8 cellular contexts compared by ENCODE assay signal in the genomic region with DNA sequence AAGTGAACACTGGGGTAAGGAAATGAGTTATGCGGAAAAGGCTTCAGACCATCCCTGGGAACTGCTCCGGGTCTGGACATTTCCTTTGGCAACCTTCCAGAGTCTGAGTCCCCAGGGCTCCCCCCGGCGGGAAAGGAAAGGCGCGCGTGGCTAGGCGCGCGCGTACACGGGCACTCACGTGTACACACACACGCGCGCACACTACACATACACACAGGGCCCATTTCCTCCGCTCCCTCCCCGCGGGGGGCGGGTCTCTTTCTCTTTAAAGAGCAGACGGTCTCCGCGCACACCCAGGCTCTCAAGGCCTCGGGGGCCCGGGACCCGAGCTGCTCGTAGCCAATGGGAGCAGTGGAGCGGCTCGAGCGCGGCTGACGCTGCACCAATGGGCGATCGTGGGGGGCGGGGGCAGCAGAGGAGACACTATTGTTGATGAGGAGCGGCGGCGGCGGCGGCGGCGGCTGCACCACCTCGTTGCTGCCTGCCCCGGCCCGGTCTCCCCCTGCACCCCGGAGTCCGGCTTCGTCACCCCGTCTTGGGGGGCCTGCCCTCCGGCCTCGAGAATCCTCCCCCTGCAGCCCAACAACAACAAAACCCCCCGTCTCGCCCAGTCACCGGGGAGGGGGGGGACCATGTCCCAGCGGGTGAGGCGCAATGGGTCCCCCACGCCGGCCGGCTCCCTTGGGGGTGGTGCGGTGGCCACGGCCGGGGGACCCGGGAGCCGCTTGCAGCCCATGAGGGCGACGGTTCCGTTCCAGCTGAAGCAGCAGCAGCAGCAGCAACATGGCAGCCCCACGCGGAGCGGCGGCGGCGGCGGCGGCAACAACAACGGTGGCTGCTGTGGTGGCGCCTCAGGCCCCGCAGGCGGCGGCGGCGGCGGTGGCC. TPM values are rescaled to one million over a fixed set of nuclear protein-coding genes. Genes with fewer than 3 reads are reported as not detected.
DNase-seq lines count a peak whose midpoint lies in the region; ATAC-seq and TF ChIP-seq lines count a peak whose summit lies in the region.

A gene (plus strand): TSS at position 414 of the 885 bp plus-strand sequence. CDS start 219 bp downstream, at position 633.

- intact Hi-C loops in dendritic cell treated with granulocyte-macrophage colony-stimulating factor and Interleukin-4, amounts not matched to agents 40 ng/mL and 50 ng/mL, for 4 days (cut with micrococcal nuclease) = loop anchor here (1.0 kb wide), 1 partner anchor 46 kb away; no protein-coding TSS in a partner anchor
- intact Hi-C loops in left lung (cut with DNase I) = no loop called here

- H3K27ac Mint-ChIP-seq in dendritic cell treated with granulocyte-macrophage colony-stimulating factor and Interleukin-4, amounts not matched to agents 40 ng/mL and 50 ng/mL, for 4 days = peak within 1 kb of the TSS; percentile 94

- H3K27me3 Mint-ChIP-seq in dendritic cell treated with granulocyte-macrophage colony-stimulating factor and Interleukin-4, amounts not matched to agents 40 ng/mL and 50 ng/mL, for 4 days = no peaks in the 10 kb centered on the region

- H3K9me3 ChIP-seq in left lung = no peaks in the 10 kb centered on the region

- no peaks in the 10 kb centered on the region for H3K36me3 ChIP-seq in left lung

- peak; percentile 88 for ATAC-seq in GM19397 (IDR thresholded peaks at IDR 0.05; ENCODE audit: unreplicated experiment)
- ATAC-seq in HG03565 (IDR thresholded peaks at IDR 0.05; ENCODE audit: unreplicated experiment) = peak; percentile 87
- ATAC-seq in left lung = peak; percentile 96

- peaks cover 9 to 27% of the 10 kb centered on the region in 2 donors for H3K4me1 ChIP-seq in left lung

- DNase-seq in CD1c-positive myeloid dendritic cell (ENCODE audit: extremely low spot score) = peak; percentile 98
- peak; percentile 98 for DNase-seq in NCI-H748 treated with DMSO at 0.1 percent for 48 hours (lab: John Stamatoyannopoulos, UW)
- DNase-seq in activated CD4-positive, alpha-beta T cell treated with anti-CD3 and anti-CD28 coated beads, Interleukin-2, amount 50 U/mL, for 24 hours (ENCODE audit: low read depth in 1 of 2, low spot score in 1 of 2) = peak; percentile 95 to 98
- peak; percentile 98 to 99 for DNase-seq in left lung
- DNase-seq in stimulated activated CD4-positive, alpha-beta T cell treated with anti-CD3 and anti-CD28 coated beads, Interleukin-2, amount 100 ng/mL, for 4 hours (ENCODE audit: low read depth) = peak; percentile 99

- no peak for TF ChIP-seq CTCF in left lung (IDR thresholded peaks at IDR 0.05)

- H3K36me3 Mint-ChIP-seq in dendritic cell treated with granulocyte-macrophage colony-stimulating factor and Interleukin-4, amounts not matched to agents 40 ng/mL and 50 ng/mL, for 4 days (ENCODE audit: low read depth) = peaks cover 6% of the 10 kb centered on the region

- peak within 1 kb of the TSS; percentile 84 to 92 for H3K27ac ChIP-seq in left lung

- peaks cover 29% of the 10 kb centered on the region for H3K4me1 Mint-ChIP-seq in dendritic cell treated with granulocyte-macrophage colony-stimulating factor and Interleukin-4, amounts not matched to agents 40 ng/mL and 50 ng/mL, for 4 days (ENCODE audit: low read depth)

- no peaks in the 10 kb centered on the region for H3K27me3 ChIP-seq in left lung

- H3K4me3 ChIP-seq in left lung = peak within 1 kb of the TSS; percentile 71 to 98

- H3K9me3 Mint-ChIP-seq in dendritic cell treated with granulocyte-macrophage colony-stimulating factor and Interleukin-4, amounts not matched to agents 40 ng/mL and 50 ng/mL, for 4 days = no peaks in the 10 kb centered on the region

- H3K4me3 Mint-ChIP-seq in dendritic cell treated with granulocyte-macrophage colony-stimulating factor and Interleukin-4, amounts not matched to agents 40 ng/mL and 50 ng/mL, for 4 days = peak within 1 kb of the TSS; percentile 92

RNA-seq across cellular contexts. Expression of the gene that starts here (rescaled TPM):
- total RNA-seq in left lung = 10 to 100 TPM in 1 of 2 donors, 1 to 10 TPM in 1; 4.9 to 10.5 TPM

Comparison
In these comparisons a context has a peak if more than half of its experiments do, and no peak if none do; other contexts are left out.
1. Peak in every context shown above with its lines: DNase-seq, ATAC-seq, H3K4me3 ChIP-seq and H3K27ac ChIP-seq.